In genomic region chr15:89171136-89172072, GRCh38 we compare ENCODE assay signal across 8 cellular contexts. TPM values are rescaled to one million over a fixed set of nuclear protein-coding genes. Genes with fewer than 3 reads are reported as not detected.
DNase-seq lines count a peak whose midpoint lies in the region; FAIRE-seq and TF ChIP-seq lines count a peak whose summit lies in the region.

No MANE protein-coding gene starts in this region.

- no peaks in the 10 kb centered on the region for H3K27me3 ChIP-seq in colonic mucosa

- FAIRE-seq in HTR-8/SVneo (lab: Jason Lieb, UNC) = no peak

- H3K9ac ChIP-seq in colonic mucosa (ENCODE audit: low read depth in 2 of 2, low read length in 2 of 2) = no peak overlapping the region

- no peak overlapping the region for H3K4me3 ChIP-seq in colonic mucosa

- H3K36me3 ChIP-seq in colonic mucosa = no peaks in the 10 kb centered on the region

- intact Hi-C loops in colonic mucosa (cut with DNase I) = no loop called here

- peak; percentile 70 for TF ChIP-seq CTCF in colonic mucosa (IDR thresholded peaks at IDR 0.05)

- H3K27ac ChIP-seq in colonic mucosa = no peak overlapping the region

- DNase-seq in NCI-H2081 (lab: John Stamatoyannopoulos, UW) (peak; percentile 50 to 59), NCI-H2081 treated with DMSO at 0.1 percent for 48 hours (lab: John Stamatoyannopoulos, UW) (no peak), HTR-8/SVneo (ENCODE audit: insufficient read length, low spot score) (peak; percentile 46), SKM-1 treated with dmso at 0.1 percent for 144 hours (lab: John Stamatoyannopoulos, UW; ENCODE audit: unreplicated experiment) (peak; percentile 21), colonic mucosa (peak; percentile 73), medulla oblongata (ENCODE audit: extremely low spot score) (peak; percentile 71), GOT3 (lab: John Stamatoyannopoulos, UW) (no peak), DMS79 treated with DMSO at 0.1 percent for 48 hours (lab: John Stamatoyannopoulos, UW) (no peak)

- H3K9me3 ChIP-seq in colonic mucosa = no peaks in the 10 kb centered on the region

- peaks cover 5% of the 10 kb centered on the region for H3K4me1 ChIP-seq in colonic mucosa

RNA-seq across cellular contexts. Expression of gene RLBP1, which starts 50.0 kb away (rescaled TPM):
- not detected for total RNA-seq in colonic mucosa

Comparison
In these comparisons a context has a peak if more than half of its experiments do, and no peak if none do; other contexts are left out.
1. DNase-seq: peak in NCI-H2081 (2 of 2), HTR-8/SVneo (single experiment), SKM-1 treated with dmso at 0.1 percent for 144 hours (single experiment), colonic mucosa (single experiment) and medulla oblongata (single experiment); none in NCI-H2081 treated with DMSO at 0.1 percent for 48 hours (single experiment), GOT3 (single experiment) and DMS79 treated with DMSO at 0.1 percent for 48 hours (single experiment).